In the genomic region with DNA sequence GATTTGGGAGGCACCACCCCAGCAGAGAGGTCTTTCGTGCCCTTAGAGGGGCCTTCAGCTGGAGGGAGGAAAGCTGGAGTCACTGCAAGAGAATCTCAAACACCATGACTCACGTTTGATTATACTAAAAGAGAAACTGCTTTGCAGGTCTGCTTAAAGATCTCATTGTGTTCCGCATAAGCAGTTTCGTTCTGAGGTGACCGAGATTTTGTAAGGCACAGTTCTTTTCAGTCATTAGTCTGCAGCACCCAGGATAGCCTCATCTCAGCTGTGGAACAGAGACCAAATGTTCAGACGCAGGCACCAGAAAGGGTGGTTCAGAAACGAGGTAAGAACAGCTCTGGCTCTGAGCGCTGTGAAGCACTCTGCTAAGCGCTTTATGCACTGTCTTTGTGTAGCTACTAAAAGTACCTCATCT, we compare ENCODE assay signal across 1 cellular context.
TF ChIP-seq lines count a peak whose summit lies in the region.

No MANE protein-coding gene starts in this region.

TF ChIP-seq in A549, 52 proteins besides CTCF, POLR2A, EP300 and RAD21 (continued from another document):
- TF ChIP-seq CBX8 (IDR thresholded peaks at IDR 0.05) (no peak), PHF8 (IDR thresholded peaks at IDR 0.05; ENCODE audit: borderline replicate concordance, low read depth) (no peak)
